Comparison of ENCODE assay signal across 8 cellular contexts in the genomic region with DNA sequence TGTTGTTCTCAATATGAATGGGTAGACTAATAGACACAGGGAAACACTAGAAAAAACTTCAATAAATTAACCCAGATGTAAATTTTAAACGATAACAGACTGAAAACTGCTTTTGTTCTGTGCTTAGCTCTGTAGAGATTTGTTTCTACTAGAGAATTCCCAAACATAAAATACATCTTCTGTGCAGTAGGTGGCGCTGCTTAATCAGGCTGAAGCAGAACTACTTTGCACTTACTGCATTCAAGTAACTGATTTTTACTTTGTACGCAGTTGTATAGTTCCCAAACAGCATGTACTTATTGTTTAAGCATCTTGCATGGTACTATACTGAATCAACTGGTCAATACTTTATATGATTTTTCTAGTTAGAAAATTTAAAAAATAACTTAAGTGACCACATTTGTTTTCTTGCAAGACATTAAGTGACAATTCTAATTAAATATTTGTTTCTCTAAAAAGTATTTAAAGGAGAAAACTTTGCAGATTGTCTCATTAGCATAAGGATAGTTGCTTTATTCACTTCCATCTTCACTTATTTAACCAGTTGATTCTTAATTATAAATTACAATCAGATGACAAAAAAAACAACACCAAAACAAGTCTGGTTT.
A peak's percentile ranks its signal among the peaks of the same experiment; 100 is the strongest.
DNase-seq lines count a peak whose midpoint lies in the region; ATAC-seq and TF ChIP-seq lines count a peak whose summit lies in the region.

No MANE protein-coding gene starts in this region.

- no peak overlapping the region for H3K4me3 Mint-ChIP-seq in Calu3 (ENCODE audit: low read depth, unreplicated experiment)
- no peak overlapping the region for H3K4me3 Mint-ChIP-seq in activated T-cell treated with anti-CD3 and anti-CD28 coated beads, Interleukin-2, amount 50 U/mL, for 72 hours

- no TSS peak for BruUV-seq in Calu3 (replicated peaks; lab: Mats Ljungman, UMichigan)

- H3K36me3 Mint-ChIP-seq in Calu3 (ENCODE audit: insufficient read depth, unreplicated experiment): peaks cover 8% of the 10 kb centered on the region
- peaks cover 5 to 6% of the 10 kb centered on the region in 2 donors for H3K36me3 Mint-ChIP-seq in activated T-cell treated with anti-CD3 and anti-CD28 coated beads, Interleukin-2, amount 50 U/mL, for 72 hours (ENCODE audit: insufficient read depth in 2 of 2)

- peaks cover 19% of the 10 kb centered on the region for H3K4me1 Mint-ChIP-seq in Calu3 (ENCODE audit: low read depth, unreplicated experiment)
- H3K4me1 Mint-ChIP-seq in activated T-cell treated with anti-CD3 and anti-CD28 coated beads, Interleukin-2, amount 50 U/mL, for 72 hours (ENCODE audit: low read depth): peaks cover 21% of the 10 kb centered on the region

- H3K27ac ChIP-seq in parathyroid adenoma (no peak overlapping the region), vagina (no peak overlapping the region)

- no peaks in the 10 kb centered on the region for H3K9me3 ChIP-seq in parathyroid adenoma (ENCODE audit: control insufficient read depth, low read length)
- H3K9me3 ChIP-seq in vagina: no peaks in the 10 kb centered on the region

- H2AFZ ChIP-seq in parathyroid adenoma: no peak overlapping the region

- H3K27ac Mint-ChIP-seq in Calu3 (ENCODE audit: unreplicated experiment): no peak overlapping the region
- no peak overlapping the region for H3K27ac Mint-ChIP-seq in activated T-cell treated with anti-CD3 and anti-CD28 coated beads, Interleukin-2, amount 50 U/mL, for 72 hours

- intact Hi-C loops in Calu3 (cut with micrococcal nuclease; ENCODE audit: unreplicated experiment): loop anchor here (2.0 to 10.0 kb wide), 2 partner anchors 438 to 720 kb away; partner anchors contain the start of gene INPP4B
- intact Hi-C loops in vagina (cut with DNase I): loop anchor here (10.0 kb wide), 1 partner anchor 718 kb away; the partner anchor contains the start of gene INPP4B

- no peaks in the 10 kb centered on the region for H3K36me3 ChIP-seq in parathyroid adenoma (ENCODE audit: control insufficient read depth, insufficient read depth, low read length)
- no peaks in the 10 kb centered on the region for H3K36me3 ChIP-seq in vagina

- H3K27me3 ChIP-seq in parathyroid adenoma (ENCODE audit: control insufficient read depth, insufficient read depth, low read length) (no peaks in the 10 kb centered on the region), vagina (no peaks in the 10 kb centered on the region)

- peak; percentile 56 for DNase-seq in Calu3
- DNase-seq in HPDE6-E6E7 (ENCODE audit: extremely low spot score): peak; percentile 4
- DNase-seq in OCI-M2 (lab: John Stamatoyannopoulos, UW; ENCODE audit: unreplicated experiment): peak; percentile 9
- DNase-seq in activated T-cell treated with anti-CD3 and anti-CD28 coated beads, Interleukin-2, amount 50 U/mL, for 72 hours: peak; percentile 55 to 67
- DNase-seq in fibroblast of villous mesenchyme (ENCODE audit: low read depth): peak; percentile 81
- DNase-seq in vagina (ENCODE audit: extremely low spot score in 2 of 2): no peak

- CTCF ChIA-PET in Calu3 (lab: Charles Lee): interaction anchor here (0.7 to 0.9 kb wide), 2 partner anchors 31 to 719 kb away, joined by 3 to 4 read pairs; partner anchors contain the start of gene INPP4B

- H3K4me3 ChIP-seq in fibroblast of villous mesenchyme (ENCODE audit: low read depth, low read length) (no peak overlapping the region), parathyroid adenoma (ENCODE audit: low read depth, low read length) (no peak overlapping the region), vagina (no peak overlapping the region)

- no peaks in the 10 kb centered on the region for H3K79me2 ChIP-seq in parathyroid adenoma

- no peaks in the 10 kb centered on the region for H3K9me3 Mint-ChIP-seq in Calu3 (ENCODE audit: low read depth, unreplicated experiment)
- no peaks in the 10 kb centered on the region for H3K9me3 Mint-ChIP-seq in activated T-cell treated with anti-CD3 and anti-CD28 coated beads, Interleukin-2, amount 50 U/mL, for 72 hours

- no peak overlapping the region for H3K9ac ChIP-seq in parathyroid adenoma

- ATAC-seq in GM19455 (IDR thresholded peaks at IDR 0.05; ENCODE audit: unreplicated experiment): peak; percentile 74
- ATAC-seq in activated T-cell treated with anti-CD3 and anti-CD28 coated beads, Interleukin-2, amount 50 U/mL, for 72 hours (replicated peaks in 1 of 2): peak; percentile 39 to 50

- no peak for TF ChIP-seq POLR2A in vagina (IDR thresholded peaks at IDR 0.05)

- H3K27me3 Mint-ChIP-seq in Calu3 (ENCODE audit: unreplicated experiment): no peaks in the 10 kb centered on the region
- H3K27me3 Mint-ChIP-seq in activated T-cell treated with anti-CD3 and anti-CD28 coated beads, Interleukin-2, amount 50 U/mL, for 72 hours (ENCODE audit: low read depth): no peaks in the 10 kb centered on the region

- H3K4me2 ChIP-seq in parathyroid adenoma (ENCODE audit: low read length): no peak overlapping the region

- TF ChIP-seq CTCF in Calu3 (IDR thresholded peaks at IDR 0.05; ENCODE audit: unreplicated experiment) (peak; percentile 66), fibroblast of villous mesenchyme (IDR thresholded peaks at IDR 0.05; ENCODE audit: insufficient read depth, low read depth, low read length) (peak; percentile 80), parathyroid adenoma (IDR thresholded peaks at IDR 0.05) (peak; percentile 49), vagina (IDR thresholded peaks at IDR 0.05) (peak; percentile 46 to 82 (median 58))

- H3K4me1 ChIP-seq in parathyroid adenoma (no peaks in the 10 kb centered on the region), vagina (peaks cover 18% of the 10 kb centered on the region)

Comparison
In these comparisons a context has a peak if more than half of its experiments do, and no peak if none do; other contexts are left out.
1. DNase-seq: peak in Calu3 (single experiment), HPDE6-E6E7 (single experiment), OCI-M2 (single experiment), activated T-cell treated with anti-CD3 and anti-CD28 coated beads, Interleukin-2, amount 50 U/mL, for 72 hours (2 of 2) and fibroblast of villous mesenchyme (single experiment); none in vagina (0 of 2).
2. Peak in every context shown above with its lines, with median percentiles within 50 percentile points of each other: CTCF ChIP-seq.